8 cellular contexts compared by ENCODE assay signal in genomic region chr15:64162869-64163661, GRCh38. TPM values are rescaled to one million over a fixed set of nuclear protein-coding genes. Genes with fewer than 3 reads are reported as not detected.
DNase-seq lines count a peak whose midpoint lies in the region; TF ChIP-seq lines count a peak whose summit lies in the region.

TSS of gene PPIB (minus strand) at chr15:64163022. CDS start at chr15:64162986, 36 bp downstream.

- peak within 1 kb of the TSS in 1 of 2 experiments; percentile 94 for H3K14ac ChIP-seq in mesenchymal stem cell (ENCODE audit: low read length in 2 of 2)

- peaks cover 24% of the 10 kb centered on the region for H3K36me3 ChIP-seq in effector memory CD4-positive, alpha-beta T cell (ENCODE audit: control insufficient read depth, insufficient read depth, low read length)
- H3K36me3 ChIP-seq in mesenchymal stem cell (ENCODE audit: control insufficient read depth in 1 of 2, insufficient read depth in 2 of 2, low read depth in 1 of 2, low read length in 2 of 2) = peaks cover 30 to 33% of the 10 kb centered on the region in 2 experiments

- no peak within 1 kb of the TSS for H2BK5ac ChIP-seq in mesenchymal stem cell (ENCODE audit: low read depth, low read length, poor library complexity, severe bottlenecking)

- H3K27ac ChIP-seq in effector memory CD4-positive, alpha-beta T cell (ENCODE audit: insufficient read depth, low read length, poor library complexity, severe bottlenecking) = peak within 1 kb of the TSS; percentile 93
- peak within 1 kb of the TSS; percentile 94 for H3K27ac ChIP-seq in mesenchymal stem cell (ENCODE audit: low read length, poor library complexity, severe bottlenecking)

- H2AK5ac ChIP-seq in mesenchymal stem cell (ENCODE audit: low read length, severe bottlenecking) = no peak within 1 kb of the TSS

- peak within 1 kb of the TSS; percentile 91 for H4K91ac ChIP-seq in mesenchymal stem cell (ENCODE audit: low read length)

- POLR2A ChIA-PET in activated CD8-positive, alpha-beta memory T cell treated with anti-CD3 and anti-CD28 coated beads for 36 hours (lab: Charles Lee) = interaction anchor here (0.6 to 1.2 kb wide), 4 partner anchors 9 to 1354 kb away, joined by 3 to 5 read pairs (median 4); no protein-coding TSS in a partner anchor

- H3K27me3 ChIP-seq in effector memory CD4-positive, alpha-beta T cell (replicated peaks; ENCODE audit: control insufficient read depth, insufficient read depth, low read length, poor library complexity, severe bottlenecking) = no peaks in the 10 kb centered on the region
- no peaks in the 10 kb centered on the region for H3K27me3 ChIP-seq in mesenchymal stem cell (ENCODE audit: control insufficient read depth in 1 of 2, insufficient read depth in 1 of 2, low read length in 2 of 2)

- H3K4me3 ChIP-seq in effector memory CD4-positive, alpha-beta T cell (ENCODE audit: insufficient read depth, low read depth, low read length, poor library complexity, severe bottlenecking) = peak within 1 kb of the TSS; percentile 90
- peak within 1 kb of the TSS; percentile 97 to 98 for H3K4me3 ChIP-seq in mesenchymal stem cell (ENCODE audit: insufficient read depth in 1 of 2, low read depth in 1 of 2, low read length in 2 of 2)

- CTCF ChIA-PET in activated CD8-positive, alpha-beta memory T cell treated with anti-CD3 and anti-CD28 coated beads for 36 hours (lab: Charles Lee) = interaction anchor here (0.6 to 2.8 kb wide), 5 partner anchors 10 to 260 kb away, joined by 3 to 23 read pairs (median 5); partner anchors contain the start of genes PCLAF and SNX22

- H4K8ac ChIP-seq in mesenchymal stem cell (ENCODE audit: low read length) = peak within 1 kb of the TSS; percentile 97

- peak within 1 kb of the TSS; percentile 99 for H3K9ac ChIP-seq in mesenchymal stem cell (ENCODE audit: low read length)

- H3K4ac ChIP-seq in mesenchymal stem cell (ENCODE audit: low read depth in 1 of 2, low read length in 2 of 2) = peak within 1 kb of the TSS; percentile 89 to 99

- TF ChIP-seq CTCF in GM20000 (IDR thresholded peaks at IDR 0.05; ENCODE audit: extremely low read depth, missing control alignments) = peak; percentile 23

- H3K23ac ChIP-seq in mesenchymal stem cell (ENCODE audit: low read length in 2 of 2) = no peak within 1 kb of the TSS

- peak within 1 kb of the TSS; percentile 98 to 99 for H3K18ac ChIP-seq in mesenchymal stem cell (ENCODE audit: low read depth in 1 of 2, low read length in 2 of 2)

- peaks cover 20% of the 10 kb centered on the region for H3K4me1 ChIP-seq in effector memory CD4-positive, alpha-beta T cell (ENCODE audit: control insufficient read depth, insufficient read depth, low read length, poor library complexity, severe bottlenecking)
- H3K4me1 ChIP-seq in mesenchymal stem cell (ENCODE audit: control insufficient read depth, insufficient read depth, low read depth, low read length) = peaks cover 25% of the 10 kb centered on the region

- no peaks in the 10 kb centered on the region for H3K9me3 ChIP-seq in effector memory CD4-positive, alpha-beta T cell (ENCODE audit: control insufficient read depth, low read length)
- H3K9me3 ChIP-seq in mesenchymal stem cell (ENCODE audit: control insufficient read depth, low read length) = no peaks in the 10 kb centered on the region

- peaks cover 10% of the 10 kb centered on the region for H3K79me1 ChIP-seq in mesenchymal stem cell (replicated peaks; ENCODE audit: low read length, poor library complexity, severe bottlenecking)

- under 1% methylated on average over 54 of the region's 69 CpGs for WGBS in mesenchymal stem cell

- peak within 1 kb of the TSS in 1 of 2 experiments; percentile 35 for H2BK12ac ChIP-seq in mesenchymal stem cell (ENCODE audit: low read length in 2 of 2)

- H2BK15ac ChIP-seq in mesenchymal stem cell (ENCODE audit: low read depth, poor library complexity, severe bottlenecking) = no peak within 1 kb of the TSS

- peak within 1 kb of the TSS; percentile 59 for H2BK120ac ChIP-seq in mesenchymal stem cell (ENCODE audit: low read depth, low read length)

- H3K4me2 ChIP-seq in mesenchymal stem cell (ENCODE audit: low read length, poor library complexity, severe bottlenecking) = peak within 1 kb of the TSS; percentile 73

- peak within 1 kb of the TSS; percentile 86 for H2AFZ ChIP-seq in mesenchymal stem cell (ENCODE audit: low read depth, low read length)

- peak; percentile 97 for DNase-seq in COR-L47 (lab: John Stamatoyannopoulos, UW)
- DNase-seq in GM20000 (ENCODE audit: low spot score) = peak; percentile 97
- DNase-seq in HT-29 (ENCODE audit: low spot score) = peak; percentile 98
- DNase-seq in NK-92 treated with Interleukin-12 subunit alpha and Interleukin-12 subunit beta, amount 100 ng/mL, for 24 hours (lab: John Stamatoyannopoulos, UW) = peak; percentile 98
- DNase-seq in effector memory CD4-positive, alpha-beta T cell = peak; percentile 93 to 94 (median 94)
- DNase-seq in mesenchymal stem cell = peak; percentile 98
- peak; percentile 99 for DNase-seq in stimulated activated CD8-positive, alpha-beta memory T cell treated with anti-CD3 and anti-CD28 coated beads, Interleukin-12 subunit alpha, Interleukin-12 subunit beta, amount 100 ng/mL, for 4 hours (ENCODE audit: low read depth)

RNA-seq across cellular contexts. Expression of gene PPIB, which starts in this region (rescaled TPM):
- 627 and 667 TPM in 2 replicates for total RNA-seq in HT-29 (2014; rRNA removed; shearing (Covaris generic))
- 100 to 1,000 TPM; 393 to 402 TPM for total RNA-seq in activated CD8-positive, alpha-beta memory T cell treated with anti-CD3 and anti-CD28 coated beads for 36 hours
- 1,096 TPM for polyA plus RNA-seq in mesenchymal stem cell (2013, experiment 1 of 2)
- polyA plus RNA-seq in mesenchymal stem cell (2013, experiment 2 of 2) = 1,075 TPM

Comparison
In these comparisons a context has a peak if more than half of its experiments do, and no peak if none do; other contexts are left out.
1. Peak in every context shown above with its lines: DNase-seq, H3K4me3 ChIP-seq and H3K27ac ChIP-seq.